Comparison of ENCODE assay signal across 28 cellular contexts in genomic region chr1:212644866-212645556, GRCh38.
"Had no signal": no experiment of that assay in that cellular context is flagged by ENCODE, and none has a peak within 500 bp of the region (broad histone marks: within the 10 kb centered on the region; RNA-seq: fewer than 3 reads in every experiment).

No MANE protein-coding gene starts in this region.

- FAIRE-seq: astrocyte, islet of Langerhans, pancreas, small intestine had no signal

- H3K4me1 ChIP-seq: esophagus squamous epithelium, pancreas, prostate gland, sigmoid colon, vagina had no signal

- H3K36me3 ChIP-seq: brain microvascular endothelial cell, esophagus squamous epithelium, pancreas, prostate gland, sigmoid colon, thoracic aorta, vagina had no signal

- H3K4me1 Mint-ChIP-seq: naive B cell; stimulated activated effector memory CD8-positive, alpha-beta T cell treated with anti-CD3 and anti-CD28 coated beads, Interleukin-12 subunit alpha, Interleukin-12 subunit beta, amount 100 ng/mL, for 72 hours; T-cell had no signal

- H3K4me3 ChIP-seq: esophagus squamous epithelium, pancreas, prostate gland, sigmoid colon, thoracic aorta, vagina had no signal

- H3K9me3 ChIP-seq: esophagus squamous epithelium, pancreas, prostate gland, sigmoid colon, thoracic aorta, vagina had no signal

- ATAC-seq: left ventricle myocardium superior; pancreas; stimulated activated effector memory CD8-positive, alpha-beta T cell treated with anti-CD3 and anti-CD28 coated beads, Interleukin-12 subunit alpha, Interleukin-12 subunit beta, amount 100 ng/mL, for 72 hours; T-cell had no signal

- H3K9me3 Mint-ChIP-seq: stimulated activated naive CD8-positive, alpha-beta T cell treated with anti-CD3 and anti-CD28 coated beads, Interleukin-15, Interleukin-2, amounts not matched to agents 100 ng/mL and 50 ng/mL, for 24 hours had no signal

- H3K4me3 Mint-ChIP-seq: stimulated activated effector memory CD8-positive, alpha-beta T cell treated with anti-CD3 and anti-CD28 coated beads, Interleukin-12 subunit alpha, Interleukin-12 subunit beta, amount 100 ng/mL, for 72 hours; stimulated activated naive CD8-positive, alpha-beta T cell treated with anti-CD3 and anti-CD28 coated beads, Interleukin-15, Interleukin-2, amounts not matched to agents 100 ng/mL and 50 ng/mL, for 24 hours; T-cell had no signal

- H3K36me3 Mint-ChIP-seq: naive B cell; stimulated activated effector memory CD8-positive, alpha-beta T cell treated with anti-CD3 and anti-CD28 coated beads, Interleukin-12 subunit alpha, Interleukin-12 subunit beta, amount 100 ng/mL, for 72 hours; T-cell had no signal

- H3K27me3 ChIP-seq: brain microvascular endothelial cell, esophagus squamous epithelium, pancreas, sigmoid colon, vagina had no signal

- H3K27ac Mint-ChIP-seq: stimulated activated effector memory CD8-positive, alpha-beta T cell treated with anti-CD3 and anti-CD28 coated beads, Interleukin-12 subunit alpha, Interleukin-12 subunit beta, amount 100 ng/mL, for 72 hours; stimulated activated naive CD8-positive, alpha-beta T cell treated with anti-CD3 and anti-CD28 coated beads, Interleukin-15, Interleukin-2, amounts not matched to agents 100 ng/mL and 50 ng/mL, for 24 hours; T-cell had no signal

- DNase-seq: activated CD4-positive, alpha-beta T cell treated with anti-CD3 and anti-CD28 coated beads for 4 hours; activated CD4-positive, alpha-beta T cell treated with anti-CD3 and anti-CD28 coated beads, Interleukin-2, amount 50 U/mL, for 4 hours; activated CD4-positive, CD25-positive, alpha-beta regulatory T cell; activated effector memory CD4-positive, alpha-beta T cell treated with anti-CD3 and anti-CD28 coated beads, Interleukin-2, amount 50 U/mL, for 16 hours; activated naive CD4-positive, alpha-beta T cell treated with anti-CD3 and anti-CD28 coated beads, Interleukin-2, amount 50 U/mL, for 16 hours; amniotic stem cell; brain microvascular endothelial cell; caudate nucleus; effector CD4-positive, alpha-beta T cell; esophagus squamous epithelium; foreskin melanocyte; left ventricle myocardium superior; naive B cell; pancreas; retina; sigmoid colon; stimulated activated CD4-positive, alpha-beta T cell treated with anti-CD3 and anti-CD28 coated beads, Interleukin-4, amount 100 ng/mL, for 24 hours; T-cell; trophoblast cell had no signal

- H3K27ac ChIP-seq: brain microvascular endothelial cell, epithelial cell of prostate, esophagus squamous epithelium, pancreas, prostate gland, sigmoid colon, thoracic aorta, vagina had no signal
